6 cellular contexts compared by ENCODE assay signal in the genomic region with DNA sequence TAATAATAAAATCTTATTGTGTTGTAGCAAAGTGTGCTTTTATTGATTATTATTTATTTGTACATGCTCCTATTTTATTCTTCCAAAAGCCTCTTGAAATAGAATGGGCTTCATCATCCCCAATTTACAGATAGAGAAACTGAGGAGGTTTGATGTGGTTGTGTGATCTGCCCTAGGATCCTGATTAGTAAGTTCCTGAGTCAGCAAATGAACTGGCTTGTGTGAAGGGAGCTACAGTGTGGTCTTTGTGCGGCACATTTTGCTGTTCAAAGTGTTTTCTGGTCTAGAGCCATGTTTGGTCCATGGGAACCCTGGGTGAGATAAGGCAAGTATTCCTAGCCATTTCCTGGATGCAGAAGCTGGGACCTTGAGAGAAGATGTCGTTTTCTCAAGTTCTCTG.
"Had no signal": no experiment of that assay in that cellular context is flagged by ENCODE, and none has a peak within 500 bp of the region (broad histone marks: within the 10 kb centered on the region; RNA-seq: fewer than 3 reads in every experiment).

No MANE protein-coding gene starts in this region.

- H3K4me2 ChIP-seq: KMS-11 had no signal

- H3K9ac ChIP-seq: KMS-11 had no signal

- ATAC-seq: K562 had no signal

- H3K27ac ChIP-seq: HL-60, KMS-11 had no signal

- H3K4me3 ChIP-seq: K562 had no signal

- FAIRE-seq: HTR-8/SVneo, K562 had no signal

- DNase-seq: KBM-7, KG1 had no signal
